9 cellular contexts compared by ENCODE assay signal in genomic region chr3:16484216-16484615, GRCh38. TPM values are rescaled to one million over a fixed set of nuclear protein-coding genes. Genes with fewer than 3 reads are reported as not detected.
DNase-seq lines count a peak whose midpoint lies in the region; ATAC-seq and TF ChIP-seq lines count a peak whose summit lies in the region.
"Had no signal": no experiment of that assay in that cellular context is flagged by ENCODE, and none has a peak within 500 bp of the region (broad histone marks: within the 10 kb centered on the region; RNA-seq: fewer than 3 reads in every experiment).

No MANE protein-coding gene starts in this region.

- no peak for ATAC-seq in naive thymus-derived CD8-positive, alpha-beta T cell
- no peak for ATAC-seq in HG03108 (IDR thresholded peaks at IDR 0.05; ENCODE audit: unreplicated experiment)

- peaks cover 9 to 25% (median 15%) of the 10 kb centered on the region in 3 donors for H3K36me3 Mint-ChIP-seq in naive thymus-derived CD8-positive, alpha-beta T cell

- no peaks in the 10 kb centered on the region for H3K27me3 Mint-ChIP-seq in naive thymus-derived CD8-positive, alpha-beta T cell

- DNase-seq in AG08396 (ENCODE audit: low spot score) (peak; percentile 72), Karpas-422 (no peak), epithelial cell of proximal tubule (ENCODE audit: low read depth) (peak; percentile 72), NCI-H187 treated with DMSO at 0.1 percent for 48 hours (lab: John Stamatoyannopoulos, UW) (no peak), Ammon's horn (ENCODE audit: low spot score) (no peak), NCI-H1092 (lab: John Stamatoyannopoulos, UW) (no peak)
- no peak for DNase-seq in naive thymus-derived CD8-positive, alpha-beta T cell
- DNase-seq: DND-41 had no signal

- no peaks in the 10 kb centered on the region; the same call in 1 of the 2 replicates for H4K20me1 ChIP-seq in Karpas-422 (ENCODE audit: insufficient read depth, low read depth, low read length)

- no peaks in the 10 kb centered on the region for H3K9me3 Mint-ChIP-seq in naive thymus-derived CD8-positive, alpha-beta T cell

- peak overlapping the region in 8 of 10 donors; percentile 49 to 95 (median 86) for H3K27ac Mint-ChIP-seq in naive thymus-derived CD8-positive, alpha-beta T cell

- H3K4me3 ChIP-seq in Karpas-422 (ENCODE audit: low read length), result no peak overlapping the region
- H3K4me3 ChIP-seq in epithelial cell of proximal tubule (ENCODE audit: low read depth, low read length), result no peak overlapping the region

- H3K9ac ChIP-seq in Karpas-422 (ENCODE audit: low read length), result peak overlapping the region; percentile 48

- peaks cover 100% of the 10 kb centered on the region for H3K79me2 ChIP-seq in Karpas-422 (ENCODE audit: low read length)

- no peaks in the 10 kb centered on the region for H3K27me3 ChIP-seq in Karpas-422 (ENCODE audit: low read length)

- no peak overlapping the region for H2AFZ ChIP-seq in Karpas-422 (ENCODE audit: low read length)

- no peaks in the 10 kb centered on the region for H3K9me3 ChIP-seq in Karpas-422 (ENCODE audit: low read length)

- H3K4me1 ChIP-seq in Karpas-422 (ENCODE audit: low read length), result peaks cover 99% of the 10 kb centered on the region

- POLR2A ChIA-PET in naive thymus-derived CD8-positive, alpha-beta T cell (lab: Charles Lee), result interaction anchor here (1.0 to 4.7 kb wide), 3 partner anchors 10 to 27 kb away, joined by 3 to 42 read pairs (median 37); partner anchors contain the start of gene RFTN1

- peaks cover 83% of the 10 kb centered on the region for H3K36me3 ChIP-seq in Karpas-422 (ENCODE audit: insufficient read depth, low read length)

- H3K9me2 ChIP-seq in Karpas-422 (replicated peaks; ENCODE audit: insufficient read depth, low read length), result no peaks in the 10 kb centered on the region

- no peak for TF ChIP-seq CTCF in epithelial cell of proximal tubule (conservative IDR thresholded peaks at IDR 0.05; ENCODE audit: low read depth, low read length)

- peaks cover 37 to 78% (median 70%) of the 10 kb centered on the region in 4 donors for H3K4me1 Mint-ChIP-seq in naive thymus-derived CD8-positive, alpha-beta T cell

- no peak overlapping the region for H3K4me3 Mint-ChIP-seq in naive thymus-derived CD8-positive, alpha-beta T cell

- H3K27ac ChIP-seq in Karpas-422 (ENCODE audit: low read length), result peak overlapping the region; percentile 86

- H3K4me2 ChIP-seq in Karpas-422 (ENCODE audit: low read depth, low read length, poor library complexity, severe bottlenecking), result peak overlapping the region; percentile 62

RNA-seq across cellular contexts. Expression of gene RFTN1, which starts 29.3 kb away (rescaled TPM):
- total RNA-seq in Karpas-422 (2014; rRNA removed; shearing (Covaris generic); ENCODE audit: low replicate concordance), result 291 and 375 TPM in 2 replicates
- 34.7 and 50.7 TPM in 2 replicates for total RNA-seq in epithelial cell of proximal tubule
- 10 to 100 TPM; 61.4 to 61.8 TPM for total RNA-seq in naive thymus-derived CD8-positive, alpha-beta T cell
- 10 to 100 TPM; 35.3 to 44.2 (median 36.8) TPM for polyA plus RNA-seq in naive thymus-derived CD8-positive, alpha-beta T cell

Comparison
In these comparisons a context has a peak if more than half of its experiments do, and no peak if none do; other contexts are left out.
1. DNase-seq: peak in AG08396 (single experiment) and epithelial cell of proximal tubule (single experiment); none in Karpas-422 (single experiment), naive thymus-derived CD8-positive, alpha-beta T cell (0 of 10), NCI-H187 treated with DMSO at 0.1 percent for 48 hours (single experiment), Ammon's horn (single experiment) and NCI-H1092 (single experiment).